ENCODE assay signal across 1 cellular context in the genomic region with DNA sequence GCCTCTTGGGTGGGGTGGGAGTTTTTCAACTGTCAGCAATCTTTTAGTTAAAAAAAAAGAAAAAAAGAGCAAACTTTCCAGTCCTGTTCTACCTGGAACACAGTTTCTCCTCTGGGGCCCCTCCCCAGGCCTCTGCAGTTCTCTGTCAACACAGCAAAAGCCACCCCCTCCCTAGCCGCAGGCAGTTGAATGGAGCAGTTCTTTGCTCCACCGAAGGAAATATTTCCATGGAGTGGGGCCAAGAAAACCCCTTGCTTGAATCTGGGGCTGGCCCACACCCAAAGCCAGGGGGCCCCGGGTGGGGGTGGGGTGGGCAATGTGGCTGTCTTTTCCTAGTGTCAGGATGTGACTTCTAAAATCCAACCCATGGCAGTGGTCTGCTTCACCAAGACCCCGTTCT.
TF ChIP-seq lines count a peak whose summit lies in the region.

No MANE protein-coding gene starts in this region.

TF ChIP-seq in HepG2, 621 proteins besides CTCF, POLR2A, EP300 and RAD21 (continued from another document and continues in another):
- TF ChIP-seq, protein P1, sequence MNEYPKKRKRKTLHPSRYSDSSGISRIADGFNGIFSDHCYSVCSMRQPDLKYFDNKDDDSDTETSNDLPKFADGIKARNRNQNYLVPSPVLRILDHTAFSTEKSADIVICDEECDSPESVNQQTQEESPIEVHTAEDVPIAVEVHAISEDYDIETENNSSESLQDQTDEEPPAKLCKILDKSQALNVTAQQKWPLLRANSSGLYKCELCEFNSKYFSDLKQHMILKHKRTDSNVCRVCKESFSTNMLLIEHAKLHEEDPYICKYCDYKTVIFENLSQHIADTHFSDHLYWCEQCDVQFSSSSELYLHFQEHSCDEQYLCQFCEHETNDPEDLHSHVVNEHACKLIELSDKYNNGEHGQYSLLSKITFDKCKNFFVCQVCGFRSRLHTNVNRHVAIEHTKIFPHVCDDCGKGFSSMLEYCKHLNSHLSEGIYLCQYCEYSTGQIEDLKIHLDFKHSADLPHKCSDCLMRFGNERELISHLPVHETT (CRISPR knock-in tag; conservative IDR thresholded peaks at IDR 0.05) = no peak
- no peak for TF ChIP-seq ZNF543 (CRISPR knock-in tag; IDR thresholded peaks at IDR 0.05)
- no peak for TF ChIP-seq NBN (conservative IDR thresholded peaks at IDR 0.05)
- no peak for TF ChIP-seq CREM (IDR thresholded peaks at IDR 0.05)
- TF ChIP-seq CREM (CRISPR knock-in tag; IDR thresholded peaks at IDR 0.05) = no peak
- TF ChIP-seq, protein P2, sequence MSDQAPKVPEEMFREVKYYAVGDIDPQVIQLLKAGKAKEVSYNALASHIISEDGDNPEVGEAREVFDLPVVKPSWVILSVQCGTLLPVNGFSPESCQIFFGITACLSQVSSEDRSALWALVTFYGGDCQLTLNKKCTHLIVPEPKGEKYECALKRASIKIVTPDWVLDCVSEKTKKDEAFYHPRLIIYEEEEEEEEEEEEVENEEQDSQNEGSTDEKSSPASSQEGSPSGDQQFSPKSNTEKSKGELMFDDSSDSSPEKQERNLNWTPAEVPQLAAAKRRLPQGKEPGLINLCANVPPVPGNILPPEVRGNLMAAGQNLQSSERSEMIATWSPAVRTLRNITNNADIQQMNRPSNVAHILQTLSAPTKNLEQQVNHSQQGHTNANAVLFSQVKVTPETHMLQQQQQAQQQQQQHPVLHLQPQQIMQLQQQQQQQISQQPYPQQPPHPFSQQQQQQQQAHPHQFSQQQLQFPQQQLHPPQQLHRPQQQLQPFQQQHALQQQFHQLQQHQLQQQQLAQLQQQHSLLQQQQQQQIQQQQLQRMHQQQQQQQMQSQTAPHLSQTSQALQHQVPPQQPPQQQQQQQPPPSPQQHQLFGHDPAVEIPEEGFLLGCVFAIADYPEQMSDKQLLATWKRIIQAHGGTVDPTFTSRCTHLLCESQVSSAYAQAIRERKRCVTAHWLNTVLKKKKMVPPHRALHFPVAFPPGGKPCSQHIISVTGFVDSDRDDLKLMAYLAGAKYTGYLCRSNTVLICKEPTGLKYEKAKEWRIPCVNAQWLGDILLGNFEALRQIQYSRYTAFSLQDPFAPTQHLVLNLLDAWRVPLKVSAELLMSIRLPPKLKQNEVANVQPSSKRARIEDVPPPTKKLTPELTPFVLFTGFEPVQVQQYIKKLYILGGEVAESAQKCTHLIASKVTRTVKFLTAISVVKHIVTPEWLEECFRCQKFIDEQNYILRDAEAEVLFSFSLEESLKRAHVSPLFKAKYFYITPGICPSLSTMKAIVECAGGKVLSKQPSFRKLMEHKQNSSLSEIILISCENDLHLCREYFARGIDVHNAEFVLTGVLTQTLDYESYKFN (CRISPR knock-in tag; conservative IDR thresholded peaks at IDR 0.05) = peak; percentile 57; the same call in 1 of the 2 replicates
- TF ChIP-seq NR2F6 (IDR thresholded peaks at IDR 0.05) = 0 out of 2 replicates have a peak, but pooled peaks have one; percentile 10
- TF ChIP-seq NR2F6 (CRISPR knock-in tag; IDR thresholded peaks at IDR 0.05) = no peak
- TF ChIP-seq ZNF850 (CRISPR knock-in tag; conservative IDR thresholded peaks at IDR 0.05) = no peak
- no peak for TF ChIP-seq ZNF562 (CRISPR knock-in tag; IDR thresholded peaks at IDR 0.05; ENCODE audit: borderline replicate concordance)
- TF ChIP-seq XRCC5 (optimal IDR thresholded peaks at IDR 0.05; ENCODE audit: low read length) = peak; percentile 33
- no peak for TF ChIP-seq SIN3B (IDR thresholded peaks at IDR 0.05; ENCODE audit: low read length)
- peak; percentile 40; the same call in 1 of the 2 replicates for TF ChIP-seq ZFY (CRISPR knock-in tag; IDR thresholded peaks at IDR 0.05)
- peak; percentile 61; the same call in 1 of the 2 replicates for TF ChIP-seq ZNF124 (CRISPR knock-in tag; IDR thresholded peaks at IDR 0.05)
- TF ChIP-seq ZMYM2 (CRISPR knock-in tag; IDR thresholded peaks at IDR 0.05) = no peak
- TF ChIP-seq, protein P3, sequence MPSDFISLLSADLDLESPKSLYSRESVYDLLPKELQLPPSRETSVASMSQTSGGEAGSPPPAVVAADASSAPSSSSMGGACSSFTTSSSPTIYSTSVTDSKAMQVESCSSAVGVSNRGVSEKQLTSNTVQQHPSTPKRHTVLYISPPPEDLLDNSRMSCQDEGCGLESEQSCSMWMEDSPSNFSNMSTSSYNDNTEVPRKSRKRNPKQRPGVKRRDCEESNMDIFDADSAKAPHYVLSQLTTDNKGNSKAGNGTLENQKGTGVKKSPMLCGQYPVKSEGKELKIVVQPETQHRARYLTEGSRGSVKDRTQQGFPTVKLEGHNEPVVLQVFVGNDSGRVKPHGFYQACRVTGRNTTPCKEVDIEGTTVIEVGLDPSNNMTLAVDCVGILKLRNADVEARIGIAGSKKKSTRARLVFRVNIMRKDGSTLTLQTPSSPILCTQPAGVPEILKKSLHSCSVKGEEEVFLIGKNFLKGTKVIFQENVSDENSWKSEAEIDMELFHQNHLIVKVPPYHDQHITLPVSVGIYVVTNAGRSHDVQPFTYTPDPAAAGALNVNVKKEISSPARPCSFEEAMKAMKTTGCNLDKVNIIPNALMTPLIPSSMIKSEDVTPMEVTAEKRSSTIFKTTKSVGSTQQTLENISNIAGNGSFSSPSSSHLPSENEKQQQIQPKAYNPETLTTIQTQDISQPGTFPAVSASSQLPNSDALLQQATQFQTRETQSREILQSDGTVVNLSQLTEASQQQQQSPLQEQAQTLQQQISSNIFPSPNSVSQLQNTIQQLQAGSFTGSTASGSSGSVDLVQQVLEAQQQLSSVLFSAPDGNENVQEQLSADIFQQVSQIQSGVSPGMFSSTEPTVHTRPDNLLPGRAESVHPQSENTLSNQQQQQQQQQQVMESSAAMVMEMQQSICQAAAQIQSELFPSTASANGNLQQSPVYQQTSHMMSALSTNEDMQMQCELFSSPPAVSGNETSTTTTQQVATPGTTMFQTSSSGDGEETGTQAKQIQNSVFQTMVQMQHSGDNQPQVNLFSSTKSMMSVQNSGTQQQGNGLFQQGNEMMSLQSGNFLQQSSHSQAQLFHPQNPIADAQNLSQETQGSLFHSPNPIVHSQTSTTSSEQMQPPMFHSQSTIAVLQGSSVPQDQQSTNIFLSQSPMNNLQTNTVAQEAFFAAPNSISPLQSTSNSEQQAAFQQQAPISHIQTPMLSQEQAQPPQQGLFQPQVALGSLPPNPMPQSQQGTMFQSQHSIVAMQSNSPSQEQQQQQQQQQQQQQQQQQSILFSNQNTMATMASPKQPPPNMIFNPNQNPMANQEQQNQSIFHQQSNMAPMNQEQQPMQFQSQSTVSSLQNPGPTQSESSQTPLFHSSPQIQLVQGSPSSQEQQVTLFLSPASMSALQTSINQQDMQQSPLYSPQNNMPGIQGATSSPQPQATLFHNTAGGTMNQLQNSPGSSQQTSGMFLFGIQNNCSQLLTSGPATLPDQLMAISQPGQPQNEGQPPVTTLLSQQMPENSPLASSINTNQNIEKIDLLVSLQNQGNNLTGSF (CRISPR knock-in tag; IDR thresholded peaks at IDR 0.05) = no peak
- 0 out of 2 replicates have a peak, but pooled peaks have one; percentile 27 for TF ChIP-seq MED13 (CRISPR knock-in tag; IDR thresholded peaks at IDR 0.05)
- TF ChIP-seq ATF7 (IDR thresholded peaks at IDR 0.05) = no peak
- TF ChIP-seq ATF7 (CRISPR knock-in tag; IDR thresholded peaks at IDR 0.05) = no peak
- TF ChIP-seq, protein P4, sequence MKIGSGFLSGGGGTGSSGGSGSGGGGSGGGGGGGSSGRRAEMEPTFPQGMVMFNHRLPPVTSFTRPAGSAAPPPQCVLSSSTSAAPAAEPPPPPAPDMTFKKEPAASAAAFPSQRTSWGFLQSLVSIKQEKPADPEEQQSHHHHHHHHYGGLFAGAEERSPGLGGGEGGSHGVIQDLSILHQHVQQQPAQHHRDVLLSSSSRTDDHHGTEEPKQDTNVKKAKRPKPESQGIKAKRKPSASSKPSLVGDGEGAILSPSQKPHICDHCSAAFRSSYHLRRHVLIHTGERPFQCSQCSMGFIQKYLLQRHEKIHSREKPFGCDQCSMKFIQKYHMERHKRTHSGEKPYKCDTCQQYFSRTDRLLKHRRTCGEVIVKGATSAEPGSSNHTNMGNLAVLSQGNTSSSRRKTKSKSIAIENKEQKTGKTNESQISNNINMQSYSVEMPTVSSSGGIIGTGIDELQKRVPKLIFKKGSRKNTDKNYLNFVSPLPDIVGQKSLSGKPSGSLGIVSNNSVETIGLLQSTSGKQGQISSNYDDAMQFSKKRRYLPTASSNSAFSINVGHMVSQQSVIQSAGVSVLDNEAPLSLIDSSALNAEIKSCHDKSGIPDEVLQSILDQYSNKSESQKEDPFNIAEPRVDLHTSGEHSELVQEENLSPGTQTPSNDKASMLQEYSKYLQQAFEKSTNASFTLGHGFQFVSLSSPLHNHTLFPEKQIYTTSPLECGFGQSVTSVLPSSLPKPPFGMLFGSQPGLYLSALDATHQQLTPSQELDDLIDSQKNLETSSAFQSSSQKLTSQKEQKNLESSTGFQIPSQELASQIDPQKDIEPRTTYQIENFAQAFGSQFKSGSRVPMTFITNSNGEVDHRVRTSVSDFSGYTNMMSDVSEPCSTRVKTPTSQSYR (CRISPR knock-in tag; IDR thresholded peaks at IDR 0.05; ENCODE audit: borderline replicate concordance) = 0 out of 2 replicates have a peak, but pooled peaks have one; percentile 41
- no peak for TF ChIP-seq POLR2AphosphoS2 (IDR thresholded peaks at IDR 0.05; ENCODE audit: low read depth, low read length)
- no peak for TF ChIP-seq ZNF510 (CRISPR knock-in tag; IDR thresholded peaks at IDR 0.05; ENCODE audit: low read depth)
- no peak for TF ChIP-seq ZC3H4 (CRISPR knock-in tag; IDR thresholded peaks at IDR 0.05; ENCODE audit: borderline replicate concordance)
- TF ChIP-seq ZBTB7B (CRISPR knock-in tag; IDR thresholded peaks at IDR 0.05) = peak; percentile 60; the same call in 1 of the 2 replicates
- no peak for TF ChIP-seq ISX (CRISPR knock-in tag; conservative IDR thresholded peaks at IDR 0.05)
- TF ChIP-seq ZSCAN30 (CRISPR knock-in tag; IDR thresholded peaks at IDR 0.05) = no peak
- peak; percentile 57 for TF ChIP-seq ISL2 (CRISPR knock-in tag; IDR thresholded peaks at IDR 0.05)
- no peak for TF ChIP-seq TEAD2 (CRISPR knock-in tag; IDR thresholded peaks at IDR 0.05)
- 0 out of 2 replicates have a peak, but pooled peaks have one; percentile 6 for TF ChIP-seq HNF4A (CRISPR knock-in tag; IDR thresholded peaks at IDR 0.05)
- TF ChIP-seq, protein P5, sequence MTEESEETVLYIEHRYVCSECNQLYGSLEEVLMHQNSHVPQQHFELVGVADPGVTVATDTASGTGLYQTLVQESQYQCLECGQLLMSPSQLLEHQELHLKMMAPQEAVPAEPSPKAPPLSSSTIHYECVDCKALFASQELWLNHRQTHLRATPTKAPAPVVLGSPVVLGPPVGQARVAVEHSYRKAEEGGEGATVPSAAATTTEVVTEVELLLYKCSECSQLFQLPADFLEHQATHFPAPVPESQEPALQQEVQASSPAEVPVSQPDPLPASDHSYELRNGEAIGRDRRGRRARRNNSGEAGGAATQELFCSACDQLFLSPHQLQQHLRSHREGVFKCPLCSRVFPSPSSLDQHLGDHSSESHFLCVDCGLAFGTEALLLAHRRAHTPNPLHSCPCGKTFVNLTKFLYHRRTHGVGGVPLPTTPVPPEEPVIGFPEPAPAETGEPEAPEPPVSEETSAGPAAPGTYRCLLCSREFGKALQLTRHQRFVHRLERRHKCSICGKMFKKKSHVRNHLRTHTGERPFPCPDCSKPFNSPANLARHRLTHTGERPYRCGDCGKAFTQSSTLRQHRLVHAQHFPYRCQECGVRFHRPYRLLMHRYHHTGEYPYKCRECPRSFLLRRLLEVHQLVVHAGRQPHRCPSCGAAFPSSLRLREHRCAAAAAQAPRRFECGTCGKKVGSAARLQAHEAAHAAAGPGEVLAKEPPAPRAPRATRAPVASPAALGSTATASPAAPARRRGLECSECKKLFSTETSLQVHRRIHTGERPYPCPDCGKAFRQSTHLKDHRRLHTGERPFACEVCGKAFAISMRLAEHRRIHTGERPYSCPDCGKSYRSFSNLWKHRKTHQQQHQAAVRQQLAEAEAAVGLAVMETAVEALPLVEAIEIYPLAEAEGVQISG (CRISPR knock-in tag; IDR thresholded peaks at IDR 0.05) = 0 out of 2 replicates have a peak, but pooled peaks have one; percentile 34
- TF ChIP-seq SNAI1 (CRISPR knock-in tag; IDR thresholded peaks at IDR 0.05; ENCODE audit: borderline replicate concordance) = no peak
- no peak for TF ChIP-seq ZNF136 (CRISPR knock-in tag; IDR thresholded peaks at IDR 0.05; ENCODE audit: low read depth)
- TF ChIP-seq ZMAT3 (CRISPR knock-in tag; conservative IDR thresholded peaks at IDR 0.05) = 0 out of 2 replicates have a peak, but pooled peaks have one; percentile 43
- no peak for TF ChIP-seq ZFYVE20 (CRISPR knock-in tag; IDR thresholded peaks at IDR 0.05; ENCODE audit: borderline replicate concordance, low read depth)
- TF ChIP-seq, protein P6, sequence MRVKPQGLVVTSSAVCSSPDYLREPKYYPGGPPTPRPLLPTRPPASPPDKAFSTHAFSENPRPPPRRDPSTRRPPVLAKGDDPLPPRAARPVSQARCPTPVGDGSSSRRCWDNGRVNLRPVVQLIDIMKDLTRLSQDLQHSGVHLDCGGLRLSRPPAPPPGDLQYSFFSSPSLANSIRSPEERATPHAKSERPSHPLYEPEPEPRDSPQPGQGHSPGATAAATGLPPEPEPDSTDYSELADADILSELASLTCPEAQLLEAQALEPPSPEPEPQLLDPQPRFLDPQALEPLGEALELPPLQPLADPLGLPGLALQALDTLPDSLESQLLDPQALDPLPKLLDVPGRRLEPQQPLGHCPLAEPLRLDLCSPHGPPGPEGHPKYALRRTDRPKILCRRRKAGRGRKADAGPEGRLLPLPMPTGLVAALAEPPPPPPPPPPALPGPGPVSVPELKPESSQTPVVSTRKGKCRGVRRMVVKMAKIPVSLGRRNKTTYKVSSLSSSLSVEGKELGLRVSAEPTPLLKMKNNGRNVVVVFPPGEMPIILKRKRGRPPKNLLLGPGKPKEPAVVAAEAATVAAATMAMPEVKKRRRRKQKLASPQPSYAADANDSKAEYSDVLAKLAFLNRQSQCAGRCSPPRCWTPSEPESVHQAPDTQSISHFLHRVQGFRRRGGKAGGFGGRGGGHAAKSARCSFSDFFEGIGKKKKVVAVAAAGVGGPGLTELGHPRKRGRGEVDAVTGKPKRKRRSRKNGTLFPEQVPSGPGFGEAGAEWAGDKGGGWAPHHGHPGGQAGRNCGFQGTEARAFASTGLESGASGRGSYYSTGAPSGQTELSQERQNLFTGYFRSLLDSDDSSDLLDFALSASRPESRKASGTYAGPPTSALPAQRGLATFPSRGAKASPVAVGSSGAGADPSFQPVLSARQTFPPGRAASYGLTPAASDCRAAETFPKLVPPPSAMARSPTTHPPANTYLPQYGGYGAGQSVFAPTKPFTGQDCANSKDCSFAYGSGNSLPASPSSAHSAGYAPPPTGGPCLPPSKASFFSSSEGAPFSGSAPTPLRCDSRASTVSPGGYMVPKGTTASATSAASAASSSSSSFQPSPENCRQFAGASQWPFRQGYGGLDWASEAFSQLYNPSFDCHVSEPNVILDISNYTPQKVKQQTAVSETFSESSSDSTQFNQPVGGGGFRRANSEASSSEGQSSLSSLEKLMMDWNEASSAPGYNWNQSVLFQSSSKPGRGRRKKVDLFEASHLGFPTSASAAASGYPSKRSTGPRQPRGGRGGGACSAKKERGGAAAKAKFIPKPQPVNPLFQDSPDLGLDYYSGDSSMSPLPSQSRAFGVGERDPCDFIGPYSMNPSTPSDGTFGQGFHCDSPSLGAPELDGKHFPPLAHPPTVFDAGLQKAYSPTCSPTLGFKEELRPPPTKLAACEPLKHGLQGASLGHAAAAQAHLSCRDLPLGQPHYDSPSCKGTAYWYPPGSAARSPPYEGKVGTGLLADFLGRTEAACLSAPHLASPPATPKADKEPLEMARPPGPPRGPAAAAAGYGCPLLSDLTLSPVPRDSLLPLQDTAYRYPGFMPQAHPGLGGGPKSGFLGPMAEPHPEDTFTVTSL (CRISPR knock-in tag; IDR thresholded peaks at IDR 0.05; ENCODE audit: borderline replicate concordance) = peak; percentile 47; the same call in 1 of the 2 replicates
- TF ChIP-seq ZNF337 (CRISPR knock-in tag; IDR thresholded peaks at IDR 0.05; ENCODE audit: borderline replicate concordance, low read depth) = no peak
- no peak for TF ChIP-seq SAFB2 (CRISPR knock-in tag; IDR thresholded peaks at IDR 0.05; ENCODE audit: borderline replicate concordance, low read depth)
- no peak for TF ChIP-seq SSRP1 (CRISPR knock-in tag; IDR thresholded peaks at IDR 0.05)
